ENCODE assay signal across 8 cellular contexts in genomic region chr3:186932281-186933181, GRCh38.
DNase-seq lines count a peak whose midpoint lies in the region; ATAC-seq lines count a peak whose summit lies in the region.

No MANE protein-coding gene starts in this region.

- H3K4me3 ChIP-seq in iPS-20b (ENCODE audit: low read length) = peak overlapping the region; percentile 84

- DNase-seq in T-helper 2 cell treated with Interferon-gamma antibody and Interleukin-4, amounts not matched to agents 5 μg/mL and 100 μg/mL, for 36 hours (ENCODE audit: low spot score) = no peak
- no peak for DNase-seq in T-helper 2 cell
- DNase-seq in LoVo (ENCODE audit: low spot score) = no peak
- DNase-seq in NCI-H2081 (lab: John Stamatoyannopoulos, UW) = no peak

- H3K36me3 ChIP-seq in iPS-20b (ENCODE audit: insufficient read depth, low read depth, low read length) = peaks cover 39% of the 10 kb centered on the region

- peaks cover 4% of the 10 kb centered on the region for H3K9me3 Mint-ChIP-seq in T-helper 2 cell treated with Interferon-gamma antibody and Interleukin-4, amounts not matched to agents 5 μg/mL and 100 μg/mL, for 36 hours
- H3K9me3 Mint-ChIP-seq in activated naive CD4-positive, alpha-beta T cell treated with anti-CD3 and anti-CD28 coated beads, Interleukin-2, amount 50 U/mL, for 24 hours = no peaks in the 10 kb centered on the region
- H3K9me3 Mint-ChIP-seq in stimulated activated memory B cell treated with anti-CD40 and anti-IgM and Interleukin-4, amounts not matched to agents 10 μg/mL and 1 μg/mL and 100 μg/mL, for 72 hours = no peaks in the 10 kb centered on the region

- no peaks in the 10 kb centered on the region for H3K9me3 ChIP-seq in iPS-20b (ENCODE audit: insufficient read depth, low read depth, low read length)

- H3K4me3 Mint-ChIP-seq in T-helper 2 cell treated with Interferon-gamma antibody and Interleukin-4, amounts not matched to agents 5 μg/mL and 100 μg/mL, for 36 hours = peak overlapping the region; percentile 98
- H3K4me3 Mint-ChIP-seq in activated naive CD4-positive, alpha-beta T cell treated with anti-CD3 and anti-CD28 coated beads, Interleukin-2, amount 50 U/mL, for 24 hours = peak overlapping the region; percentile 93
- peak overlapping the region; percentile 98 for H3K4me3 Mint-ChIP-seq in stimulated activated memory B cell treated with anti-CD40 and anti-IgM and Interleukin-4, amounts not matched to agents 10 μg/mL and 1 μg/mL and 100 μg/mL, for 72 hours

- no peaks in the 10 kb centered on the region for H3K27me3 Mint-ChIP-seq in T-helper 2 cell treated with Interferon-gamma antibody and Interleukin-4, amounts not matched to agents 5 μg/mL and 100 μg/mL, for 36 hours (ENCODE audit: low read depth)
- H3K27me3 Mint-ChIP-seq in activated naive CD4-positive, alpha-beta T cell treated with anti-CD3 and anti-CD28 coated beads, Interleukin-2, amount 50 U/mL, for 24 hours = no peaks in the 10 kb centered on the region
- H3K27me3 Mint-ChIP-seq in stimulated activated memory B cell treated with anti-CD40 and anti-IgM and Interleukin-4, amounts not matched to agents 10 μg/mL and 1 μg/mL and 100 μg/mL, for 72 hours = no peaks in the 10 kb centered on the region

- H3K9ac ChIP-seq in iPS-20b (ENCODE audit: low read depth, low read length) = peak overlapping the region; percentile 82; the same call in 1 of the 2 replicates

- ATAC-seq in stimulated activated memory B cell treated with anti-CD40 and anti-IgM and Interleukin-4, amounts not matched to agents 10 μg/mL and 1 μg/mL and 100 μg/mL, for 72 hours = no peak
- ATAC-seq in GM18868 (IDR thresholded peaks at IDR 0.05; ENCODE audit: unreplicated experiment) = no peak

- H3K4me1 Mint-ChIP-seq in T-helper 2 cell treated with Interferon-gamma antibody and Interleukin-4, amounts not matched to agents 5 μg/mL and 100 μg/mL, for 36 hours (ENCODE audit: low read depth) = peaks cover 40% of the 10 kb centered on the region
- H3K4me1 Mint-ChIP-seq in activated naive CD4-positive, alpha-beta T cell treated with anti-CD3 and anti-CD28 coated beads, Interleukin-2, amount 50 U/mL, for 24 hours = peaks cover 48% of the 10 kb centered on the region
- H3K4me1 Mint-ChIP-seq in stimulated activated memory B cell treated with anti-CD40 and anti-IgM and Interleukin-4, amounts not matched to agents 10 μg/mL and 1 μg/mL and 100 μg/mL, for 72 hours = peaks cover 49% of the 10 kb centered on the region

- peaks cover 12% of the 10 kb centered on the region; the same call in 1 of the 2 replicates for H3K27me3 ChIP-seq in iPS-20b (ENCODE audit: insufficient read depth, low read length)

- peak overlapping the region; percentile 96 for H3K27ac Mint-ChIP-seq in T-helper 2 cell treated with Interferon-gamma antibody and Interleukin-4, amounts not matched to agents 5 μg/mL and 100 μg/mL, for 36 hours
- H3K27ac Mint-ChIP-seq in activated naive CD4-positive, alpha-beta T cell treated with anti-CD3 and anti-CD28 coated beads, Interleukin-2, amount 50 U/mL, for 24 hours = peak overlapping the region; percentile 94
- H3K27ac Mint-ChIP-seq in stimulated activated memory B cell treated with anti-CD40 and anti-IgM and Interleukin-4, amounts not matched to agents 10 μg/mL and 1 μg/mL and 100 μg/mL, for 72 hours = peak overlapping the region; percentile 71

- no peak overlapping the region for H3K27ac ChIP-seq in iPS-20b (ENCODE audit: low read length)

- peaks cover 21% of the 10 kb centered on the region for H3K4me1 ChIP-seq in iPS-20b (ENCODE audit: insufficient read depth, low read length)

- H3K36me3 Mint-ChIP-seq in T-helper 2 cell treated with Interferon-gamma antibody and Interleukin-4, amounts not matched to agents 5 μg/mL and 100 μg/mL, for 36 hours (ENCODE audit: low read depth) = peaks cover 50% of the 10 kb centered on the region
- peaks cover 13% of the 10 kb centered on the region for H3K36me3 Mint-ChIP-seq in activated naive CD4-positive, alpha-beta T cell treated with anti-CD3 and anti-CD28 coated beads, Interleukin-2, amount 50 U/mL, for 24 hours
- H3K36me3 Mint-ChIP-seq in stimulated activated memory B cell treated with anti-CD40 and anti-IgM and Interleukin-4, amounts not matched to agents 10 μg/mL and 1 μg/mL and 100 μg/mL, for 72 hours = peaks cover 29% of the 10 kb centered on the region
